Comparison of ENCODE assay signal across 8 cellular contexts in the genomic region with DNA sequence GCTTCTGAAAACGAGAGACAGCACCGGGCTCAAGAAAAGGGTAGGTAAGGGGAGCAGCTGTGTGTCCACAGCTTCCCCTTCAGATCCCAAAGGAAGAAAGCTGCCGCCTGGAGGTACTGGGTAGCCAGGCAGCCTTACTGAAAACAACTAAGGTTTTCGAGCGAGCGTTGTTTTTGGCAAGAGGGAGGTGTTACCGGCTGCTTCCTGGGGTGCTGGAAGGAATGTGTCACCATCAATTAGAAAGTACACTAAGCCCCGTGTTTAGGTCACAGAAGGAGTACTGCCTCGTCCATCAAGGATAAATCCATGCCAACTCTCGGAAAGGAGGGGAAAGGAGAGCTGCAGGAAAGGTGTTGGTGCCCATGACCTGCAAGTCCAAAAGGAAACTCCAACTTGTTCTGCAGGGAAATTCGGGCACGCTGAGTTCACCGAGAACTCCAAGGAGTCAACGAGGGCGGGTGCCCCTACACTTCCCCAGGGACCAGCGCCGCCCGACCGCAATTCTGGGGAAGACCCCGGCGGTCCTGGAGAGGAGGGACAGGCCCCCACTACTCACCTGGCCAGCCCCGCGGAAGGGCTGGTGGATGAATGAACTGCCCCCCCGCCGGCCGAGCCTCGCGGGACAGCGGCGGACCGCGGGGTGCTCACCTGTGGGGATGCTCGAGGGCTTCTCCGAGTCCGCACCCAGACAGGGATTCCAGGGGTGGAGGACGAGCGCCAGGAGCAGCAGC. TPM values are rescaled to one million over a fixed set of nuclear protein-coding genes. Genes with fewer than 3 reads are reported as not detected.
DNase-seq lines count a peak whose midpoint lies in the region; ATAC-seq and TF ChIP-seq lines count a peak whose summit lies in the region.

No MANE protein-coding gene starts in this region.

- H3K4me3 Mint-ChIP-seq in activated T-helper 17 cell treated with anti-CD3 and anti-CD28 coated beads, Interleukin-2, amount 50 U/mL, for 72 hours = peak overlapping the region; percentile 74
- peak overlapping the region; percentile 43 to 74 (median 64) for H3K4me3 Mint-ChIP-seq in naive thymus-derived CD4-positive, alpha-beta T cell

- H3K4me1 Mint-ChIP-seq in activated T-helper 17 cell treated with anti-CD3 and anti-CD28 coated beads, Interleukin-2, amount 50 U/mL, for 72 hours = peaks cover 3% of the 10 kb centered on the region
- H3K4me1 Mint-ChIP-seq in naive thymus-derived CD4-positive, alpha-beta T cell = peaks cover 0 to 21% (median 19%) of the 10 kb centered on the region in 7 donors

- no peaks in the 10 kb centered on the region for H3K9me3 ChIP-seq in HEK293 (ENCODE audit: control insufficient read depth, insufficient read depth, low read depth, low read length)
- H3K9me3 ChIP-seq in naive thymus-derived CD4-positive, alpha-beta T cell (ENCODE audit: control insufficient read depth in 2 of 3, low read length in 3 of 3) = no peaks in the 10 kb centered on the region

- H3K4me1 ChIP-seq in HEK293 (ENCODE audit: control insufficient read depth, insufficient read depth, low read length) = peaks cover 12% of the 10 kb centered on the region; the same call in 1 of the 2 replicates
- no peaks in the 10 kb centered on the region for H3K4me1 ChIP-seq in naive thymus-derived CD4-positive, alpha-beta T cell (ENCODE audit: control insufficient read depth in 2 of 2, insufficient read depth in 2 of 2, low read length in 2 of 2)

- no peak overlapping the region for H3K27ac Mint-ChIP-seq in activated T-helper 17 cell treated with anti-CD3 and anti-CD28 coated beads, Interleukin-2, amount 50 U/mL, for 72 hours
- H3K27ac Mint-ChIP-seq in naive thymus-derived CD4-positive, alpha-beta T cell = no peak overlapping the region

- H3K9me3 Mint-ChIP-seq in activated T-helper 17 cell treated with anti-CD3 and anti-CD28 coated beads, Interleukin-2, amount 50 U/mL, for 72 hours = peaks cover 4% of the 10 kb centered on the region
- peaks cover 0 to 6% (median 3%) of the 10 kb centered on the region in 11 donors for H3K9me3 Mint-ChIP-seq in naive thymus-derived CD4-positive, alpha-beta T cell

- H3K36me3 Mint-ChIP-seq in activated T-helper 17 cell treated with anti-CD3 and anti-CD28 coated beads, Interleukin-2, amount 50 U/mL, for 72 hours (ENCODE audit: low read depth) = peaks cover 8% of the 10 kb centered on the region
- peaks cover 0 to 5% (median 2%) of the 10 kb centered on the region in 5 donors for H3K36me3 Mint-ChIP-seq in naive thymus-derived CD4-positive, alpha-beta T cell

- intact Hi-C loops in naive thymus-derived CD4-positive, alpha-beta T cell (cut with micrococcal nuclease) = no loop called here

- peaks cover 52% of the 10 kb centered on the region for H3K27me3 Mint-ChIP-seq in activated T-helper 17 cell treated with anti-CD3 and anti-CD28 coated beads, Interleukin-2, amount 50 U/mL, for 72 hours
- peaks cover 50 to 68% (median 59%) of the 10 kb centered on the region in 5 donors for H3K27me3 Mint-ChIP-seq in naive thymus-derived CD4-positive, alpha-beta T cell

- DNase-seq in ELR (ENCODE audit: low read depth) (peak; percentile 90), NCI-H2171 (lab: John Stamatoyannopoulos, UW) (peak; percentile 80), foreskin melanocyte (peak; percentile 53), NAMALWA (ENCODE audit: low spot score) (no peak)
- peak in 2 of 9 donors; percentile 5 to 20 for DNase-seq in naive thymus-derived CD4-positive, alpha-beta T cell

- POLR2A ChIA-PET in HEK293 (lab: Yijun Ruan, JAX) = interaction anchor here (1.1 to 1.4 kb wide), 2 partner anchors 10 to 95 kb away, joined by 3 to 4 read pairs; no protein-coding TSS in a partner anchor
- POLR2A ChIA-PET in naive thymus-derived CD4-positive, alpha-beta T cell (lab: Charles Lee) = no interaction called here

- ATAC-seq in activated T-helper 17 cell treated with anti-CD3 and anti-CD28 coated beads, Interleukin-2, amount 50 U/mL, for 72 hours (replicated peaks) = peak; percentile 69
- peak; percentile 8 for ATAC-seq in naive thymus-derived CD4-positive, alpha-beta T cell
- ATAC-seq in GM21717 (IDR thresholded peaks at IDR 0.05; ENCODE audit: unreplicated experiment) = no peak

- peak; percentile 18; the same call in 1 of the 2 replicates for TF ChIP-seq CTCF in HEK293 (tag by site-specific recombination; IDR thresholded peaks at IDR 0.05)

- H3K36me3 ChIP-seq in HEK293 (ENCODE audit: control insufficient read depth in 2 of 2, insufficient read depth in 1 of 2, low read length in 2 of 2) = no peaks in the 10 kb centered on the region
- no peaks in the 10 kb centered on the region for H3K36me3 ChIP-seq in naive thymus-derived CD4-positive, alpha-beta T cell (ENCODE audit: control insufficient read depth in 2 of 3, insufficient read depth in 3 of 3, low read length in 3 of 3)

- peak overlapping the region; percentile 91 for H3K27ac ChIP-seq in HEK293 (ENCODE audit: extremely low read depth, low read depth, low read length)
- no peak overlapping the region for H3K27ac ChIP-seq in naive thymus-derived CD4-positive, alpha-beta T cell (ENCODE audit: low read depth, low read length)

- H3K27me3 ChIP-seq in naive thymus-derived CD4-positive, alpha-beta T cell (ENCODE audit: control insufficient read depth in 2 of 2, insufficient read depth in 2 of 2, low read length in 2 of 2) = no peaks in the 10 kb centered on the region

- peak overlapping the region; percentile 81 for H3K4me3 ChIP-seq in HEK293 (ENCODE audit: low read depth, low read length)
- H3K4me3 ChIP-seq in naive thymus-derived CD4-positive, alpha-beta T cell (ENCODE audit: low read length) = no peak overlapping the region

- CTCF ChIA-PET in HEK293 (lab: Yijun Ruan, JAX) = interaction anchor here (0.7 to 2.8 kb wide), 10 partner anchors 15 to 95 kb away, joined by 3 to 9 read pairs (median 4); no protein-coding TSS in a partner anchor
- CTCF ChIA-PET in naive thymus-derived CD4-positive, alpha-beta T cell (lab: Charles Lee) = interaction anchor here (0.5 to 0.8 kb wide), 2 partner anchors 11 to 29 kb away, joined by 3 read pairs; no protein-coding TSS in a partner anchor

TF ChIP-seq in HEK293, 187 proteins besides CTCF, POLR2A, EP300 and RAD21 (continues in another document):
- TF ChIP-seq ZNF530 (tag by site-specific recombination; IDR thresholded peaks at IDR 0.05; ENCODE audit: low read depth) = no peak
- TF ChIP-seq ZBTB17 (tag by site-specific recombination; IDR thresholded peaks at IDR 0.05) = 0 out of 2 replicates have a peak, but pooled peaks have one; percentile 33
- peak; percentile 37 for TF ChIP-seq SP2 (tag by site-specific recombination; IDR thresholded peaks at IDR 0.05)
- TF ChIP-seq ZNF366 (tag by site-specific recombination; conservative IDR thresholded peaks at IDR 0.05) = peak; percentile 73
- TF ChIP-seq, protein P1, sequence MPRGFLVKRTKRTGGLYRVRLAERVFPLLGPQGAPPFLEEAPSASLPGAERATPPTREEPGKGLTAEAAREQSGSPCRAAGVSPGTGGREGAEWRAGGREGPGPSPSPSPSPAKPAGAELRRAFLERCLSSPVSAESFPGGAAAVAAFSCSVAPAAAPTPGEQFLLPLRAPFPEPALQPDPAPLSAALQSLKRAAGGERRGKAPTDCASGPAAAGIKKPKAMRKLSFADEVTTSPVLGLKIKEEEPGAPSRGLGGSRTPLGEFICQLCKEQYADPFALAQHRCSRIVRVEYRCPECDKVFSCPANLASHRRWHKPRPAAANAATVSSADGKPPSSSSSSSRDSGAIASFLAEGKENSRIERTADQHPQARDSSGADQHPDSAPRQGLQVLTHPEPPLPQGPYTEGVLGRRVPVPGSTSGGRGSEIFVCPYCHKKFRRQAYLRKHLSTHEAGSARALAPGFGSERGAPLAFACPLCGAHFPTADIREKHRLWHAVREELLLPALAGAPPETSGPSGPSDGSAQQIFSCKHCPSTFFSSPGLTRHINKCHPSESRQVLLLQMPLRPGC (tag by site-specific recombination; IDR thresholded peaks at IDR 0.05) = peak; percentile 17; the same call in 1 of the 2 replicates
- TF ChIP-seq ZBTB8A (tag by site-specific recombination; IDR thresholded peaks at IDR 0.05) = peak; percentile 28; the same call in 1 of the 2 replicates
- TF ChIP-seq ZNF23 (tag by site-specific recombination; IDR thresholded peaks at IDR 0.05; ENCODE audit: borderline replicate concordance) = no peak
- TF ChIP-seq ZNF548 (tag by site-specific recombination; IDR thresholded peaks at IDR 0.05) = no peak
- no peak for TF ChIP-seq ZNF223 (tag by site-specific recombination; IDR thresholded peaks at IDR 0.05)
- peak; percentile 92 for TF ChIP-seq PRDM1 (tag by site-specific recombination; IDR thresholded peaks at IDR 0.05)
- peak; percentile 92 for TF ChIP-seq ZNF335 (tag by site-specific recombination; conservative IDR thresholded peaks at IDR 0.05)
- TF ChIP-seq OSR2 (tag by site-specific recombination; IDR thresholded peaks at IDR 0.05) = peak; percentile 69
- TF ChIP-seq ZNF629 (tag by site-specific recombination; IDR thresholded peaks at IDR 0.05) = peak; percentile 34
- TF ChIP-seq ZBTB7A (tag by site-specific recombination; IDR thresholded peaks at IDR 0.05; ENCODE audit: low read depth) = 0 out of 2 replicates have a peak, but pooled peaks have one; percentile 22
- TF ChIP-seq ZNF2 (tag by site-specific recombination; IDR thresholded peaks at IDR 0.05) = 0 out of 2 replicates have a peak, but pooled peaks have one; percentile 28
- no peak for TF ChIP-seq ZNF184 (tag by site-specific recombination; IDR thresholded peaks at IDR 0.05)
- TF ChIP-seq SCRT1 (tag by site-specific recombination; IDR thresholded peaks at IDR 0.05; ENCODE audit: borderline replicate concordance) = no peak
- peak; percentile 42 for TF ChIP-seq ZBTB20 (tag by site-specific recombination; IDR thresholded peaks at IDR 0.05)
- TF ChIP-seq ZFP37 (tag by site-specific recombination; IDR thresholded peaks at IDR 0.05) = peak; percentile 25; the same call in 1 of the 2 replicates
- TF ChIP-seq ZNF707 (tag by site-specific recombination; IDR thresholded peaks at IDR 0.05) = no peak
- TF ChIP-seq, protein P2, sequence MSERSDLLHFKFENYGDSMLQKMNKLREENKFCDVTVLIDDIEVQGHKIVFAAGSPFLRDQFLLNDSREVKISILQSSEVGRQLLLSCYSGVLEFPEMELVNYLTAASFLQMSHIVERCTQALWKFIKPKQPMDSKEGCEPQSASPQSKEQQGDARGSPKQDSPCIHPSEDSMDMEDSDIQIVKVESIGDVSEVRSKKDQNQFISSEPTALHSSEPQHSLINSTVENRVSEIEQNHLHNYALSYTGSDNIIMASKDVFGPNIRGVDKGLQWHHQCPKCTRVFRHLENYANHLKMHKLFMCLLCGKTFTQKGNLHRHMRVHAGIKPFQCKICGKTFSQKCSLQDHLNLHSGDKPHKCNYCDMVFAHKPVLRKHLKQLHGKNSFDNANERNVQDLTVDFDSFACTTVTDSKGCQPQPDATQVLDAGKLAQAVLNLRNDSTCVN (tag by site-specific recombination; optimal IDR thresholded peaks at IDR 0.05) = peak; percentile 78

RNA-seq across cellular contexts. Expression of a gene that starts 0.6 kb away (rescaled TPM):
- 1 to 10 TPM; 3.7 to 6.6 TPM for total RNA-seq in activated T-helper 17 cell treated with anti-CD3 and anti-CD28 coated beads, Interleukin-2, amount 50 U/mL, for 72 hours
- 1 to 10 TPM in 1 of 5 experiments, under 1 TPM in 1, not detected in 3; 0.34 to 1.4 TPM for total RNA-seq in naive thymus-derived CD4-positive, alpha-beta T cell
- not detected for polyA plus RNA-seq in naive thymus-derived CD4-positive, alpha-beta T cell
